Comparison of ENCODE assay signal across 8 cellular contexts in genomic region chr18:58863539-58864145, GRCh38. TPM values are rescaled to one million over a fixed set of nuclear protein-coding genes. Genes with fewer than 3 reads are reported as not detected.
DNase-seq lines count a peak whose midpoint lies in the region; ATAC-seq and TF ChIP-seq lines count a peak whose summit lies in the region.

No MANE protein-coding gene starts in this region.

- H2AFZ ChIP-seq in fibroblast of lung (ENCODE audit: low read length), result no peak overlapping the region

- H3K79me2 ChIP-seq in fibroblast of lung (ENCODE audit: control insufficient read depth, insufficient read depth, low read length), result peaks cover 40% of the 10 kb centered on the region

- H3K9me3 Mint-ChIP-seq in activated CD8-positive, alpha-beta memory T cell treated with anti-CD3 and anti-CD28 coated beads, Interleukin-2, amount 10 ng/mL, durations not matched to agents 7 days and 5 days (ENCODE audit: low read depth), result no peaks in the 10 kb centered on the region
- H3K9me3 Mint-ChIP-seq in natural killer cell, result no peaks in the 10 kb centered on the region

- H3K27me3 ChIP-seq in HUES64 (ENCODE audit: insufficient read depth, low read length), result no peaks in the 10 kb centered on the region
- H3K27me3 ChIP-seq in fibroblast of lung (ENCODE audit: control insufficient read depth, insufficient read depth, low read length), result no peaks in the 10 kb centered on the region

- no peaks in the 10 kb centered on the region for H4K20me1 ChIP-seq in fibroblast of lung (ENCODE audit: control insufficient read depth, extremely low read depth, insufficient read depth, low read length)

- H3K4me3 Mint-ChIP-seq in activated CD8-positive, alpha-beta memory T cell treated with anti-CD3 and anti-CD28 coated beads, Interleukin-2, amount 10 ng/mL, durations not matched to agents 7 days and 5 days, result no peak overlapping the region
- H3K4me3 Mint-ChIP-seq in natural killer cell, result peak overlapping the region; percentile 68

- DNase-seq in NCI-H2171 treated with DMSO at 0.1 percent for 48 hours (lab: John Stamatoyannopoulos, UW) (peak; percentile 9), NCI-H2171 (lab: John Stamatoyannopoulos, UW) (no peak), fibroblast of lung (ENCODE audit: low read depth in 2 of 2) (peak; percentile 46 to 53), natural killer cell (no peak), ureter (ENCODE audit: low spot score) (peak; percentile 53), NCI-H187 (lab: John Stamatoyannopoulos, UW) (no peak)
- no peak for DNase-seq in activated CD8-positive, alpha-beta memory T cell treated with anti-CD3 and anti-CD28 coated beads, Interleukin-2, amount 10 ng/mL, durations not matched to agents 7 days and 5 days

- peak overlapping the region; percentile 56 for H3K4me3 ChIP-seq in HUES64 (ENCODE audit: low read length)
- peak overlapping the region in 3 of 4 experiments; percentile 20 to 53 (median 30) for H3K4me3 ChIP-seq in fibroblast of lung (replicated peaks in 1 of 4; ENCODE audit: control extremely low read depth in 1 of 4, insufficient read depth in 1 of 4, low read depth in 3 of 4, low read length in 4 of 4)

- peak; percentile 65 for ATAC-seq in activated CD8-positive, alpha-beta memory T cell treated with anti-CD3 and anti-CD28 coated beads, Interleukin-2, amount 10 ng/mL, durations not matched to agents 7 days and 5 days
- ATAC-seq in natural killer cell, result peak; percentile 38 to 76 (median 56)

- H3K36me3 ChIP-seq in HUES64 (ENCODE audit: insufficient read depth, low read length) (peaks cover 41% of the 10 kb centered on the region), fibroblast of lung (ENCODE audit: control insufficient read depth, insufficient read depth, low read length) (peaks cover 2% of the 10 kb centered on the region)

- H3K27ac Mint-ChIP-seq in activated CD8-positive, alpha-beta memory T cell treated with anti-CD3 and anti-CD28 coated beads, Interleukin-2, amount 10 ng/mL, durations not matched to agents 7 days and 5 days, result no peak overlapping the region
- H3K27ac Mint-ChIP-seq in natural killer cell, result no peak overlapping the region

- intact Hi-C loops in natural killer cell (cut with micrococcal nuclease), result no loop called here

- H3K4me1 ChIP-seq in HUES64 (ENCODE audit: insufficient read depth, low read length), result peaks cover 79% of the 10 kb centered on the region
- peaks cover 16% of the 10 kb centered on the region for H3K4me1 ChIP-seq in fibroblast of lung (ENCODE audit: control insufficient read depth, extremely low read depth, insufficient read depth, low read length)

- WGBS in HUES64, result under 1% methylated on average over 72 of the region's 72 CpGs

- peaks cover 64% of the 10 kb centered on the region for H3K27me3 Mint-ChIP-seq in activated CD8-positive, alpha-beta memory T cell treated with anti-CD3 and anti-CD28 coated beads, Interleukin-2, amount 10 ng/mL, durations not matched to agents 7 days and 5 days
- H3K27me3 Mint-ChIP-seq in natural killer cell (ENCODE audit: low read depth in 2 of 2), result peaks cover 34 to 61% of the 10 kb centered on the region in 2 donors

- CTCF ChIA-PET in activated CD8-positive, alpha-beta memory T cell treated with anti-CD3 and anti-CD28 coated beads, Interleukin-2, amount 10 ng/mL, durations not matched to agents 7 days and 5 days (lab: Charles Lee), result no interaction called here

- H3K9me3 ChIP-seq in HUES64 (ENCODE audit: insufficient read depth, low read depth, low read length) (peaks cover 6% of the 10 kb centered on the region; the same call in 1 of the 2 replicates), fibroblast of lung (ENCODE audit: control insufficient read depth, insufficient read depth, low read depth, low read length) (no peaks in the 10 kb centered on the region)

- no peak for TF ChIP-seq CTCF in fibroblast of lung (conservative IDR thresholded peaks at IDR 0.05 in 1 of 2, IDR thresholded peaks at IDR 0.05 in 1 of 2; ENCODE audit: low read depth in 1 of 2, low read length in 2 of 2)
- no peak for TF ChIP-seq CTCF in natural killer cell (IDR thresholded peaks at IDR 0.05)

- peak overlapping the region; percentile 93; the same call in 1 of the 2 replicates for H3K27ac ChIP-seq in HUES64 (ENCODE audit: low read depth, low read length)
- H3K27ac ChIP-seq in fibroblast of lung (ENCODE audit: insufficient read depth, low read length), result peak overlapping the region; percentile 83

- peaks cover 4% of the 10 kb centered on the region for H3K4me1 Mint-ChIP-seq in activated CD8-positive, alpha-beta memory T cell treated with anti-CD3 and anti-CD28 coated beads, Interleukin-2, amount 10 ng/mL, durations not matched to agents 7 days and 5 days
- H3K4me1 Mint-ChIP-seq in natural killer cell, result peaks cover 5 to 12% of the 10 kb centered on the region in 2 donors

- H3K9ac ChIP-seq in HUES64 (ENCODE audit: low read depth, low read length) (peak overlapping the region; percentile 89), fibroblast of lung (ENCODE audit: insufficient read depth, low read length) (peak overlapping the region; percentile 75)

- no peaks in the 10 kb centered on the region for H3K36me3 Mint-ChIP-seq in activated CD8-positive, alpha-beta memory T cell treated with anti-CD3 and anti-CD28 coated beads, Interleukin-2, amount 10 ng/mL, durations not matched to agents 7 days and 5 days
- no peaks in the 10 kb centered on the region for H3K36me3 Mint-ChIP-seq in natural killer cell

- H3K4me2 ChIP-seq in fibroblast of lung (ENCODE audit: extremely low read depth, insufficient read depth, low read length), result peak overlapping the region; percentile 48

RNA-seq across cellular contexts. Expression of gene ZNF532, which starts 1.0 kb away (rescaled TPM):
- 106 TPM for polyA plus RNA-seq in HUES64 (2013, experiment 1 of 2)
- 100 TPM for polyA plus RNA-seq in HUES64 (2013, experiment 2 of 2)
- 1 to 10 TPM; 2.4 to 3.5 TPM for total RNA-seq in activated CD8-positive, alpha-beta memory T cell treated with anti-CD3 and anti-CD28 coated beads, Interleukin-2, amount 10 ng/mL, durations not matched to agents 7 days and 5 days
- total RNA-seq in fibroblast of lung, result 44.4 and 64.6 TPM in 2 replicates
- 54.2 and 57.3 TPM in 2 replicates for polyA plus RNA-seq in fibroblast of lung
- polyA plus RNA-seq in fibroblast of lung (2012), result 23.9 and 25.9 TPM in 2 replicates
- polyA minus RNA-seq in fibroblast of lung (ENCODE audit: low replicate concordance), result 73.8 and 150 TPM in 2 replicates
- 10 to 100 TPM in 1 of 3 donors, 1 to 10 TPM in 2; 4.8 to 28.5 (median 6.1) TPM for total RNA-seq in natural killer cell
- total RNA-seq in ureter, result 114 TPM

Comparison
In these comparisons a context has a peak if more than half of its experiments do, and no peak if none do; other contexts are left out.
1. DNase-seq: peak in NCI-H2171 treated with DMSO at 0.1 percent for 48 hours (single experiment), fibroblast of lung (2 of 2) and ureter (single experiment); none in NCI-H2171 (single experiment), activated CD8-positive, alpha-beta memory T cell treated with anti-CD3 and anti-CD28 coated beads, Interleukin-2, amount 10 ng/mL, durations not matched to agents 7 days and 5 days (single experiment), natural killer cell (single experiment) and NCI-H187 (0 of 2).